In the genomic region with DNA sequence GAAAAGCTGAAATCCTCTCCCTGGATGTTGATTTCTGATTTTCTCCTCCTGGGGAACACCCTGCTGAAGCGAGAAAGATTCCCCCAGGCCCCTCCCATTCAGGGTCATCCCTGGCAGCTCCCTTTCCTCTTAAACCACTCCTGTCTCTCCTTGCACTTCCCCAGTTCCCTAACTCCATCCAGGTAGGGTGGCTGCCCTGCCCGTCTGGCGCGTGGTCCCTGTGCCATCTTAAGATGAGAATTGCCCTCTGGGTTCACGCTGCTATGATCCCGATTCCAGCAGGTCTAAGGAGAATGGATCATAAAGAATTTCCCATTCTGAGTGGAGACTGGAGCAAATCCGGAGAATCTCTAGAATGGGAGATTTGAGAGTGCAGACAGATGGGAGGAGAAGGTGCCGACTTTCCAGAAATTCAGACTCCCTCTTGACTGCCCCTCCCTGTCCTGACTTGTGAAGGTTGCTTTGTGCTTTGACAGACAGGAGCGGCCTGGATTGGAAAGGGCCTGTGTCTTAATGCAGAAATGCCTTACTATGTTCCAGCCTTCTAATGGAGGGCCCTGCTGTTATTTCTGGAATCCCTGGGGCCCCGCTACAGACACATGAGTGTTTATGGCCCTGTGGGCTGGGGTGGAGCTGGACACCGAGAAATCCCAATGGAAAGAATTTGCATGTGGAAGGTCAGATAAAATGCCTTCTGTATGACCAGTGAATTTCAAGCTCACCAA, we compare ENCODE assay signal across 1 cellular context.
TF ChIP-seq lines count a peak whose summit lies in the region.

No MANE protein-coding gene starts in this region.

TF ChIP-seq in HepG2, 621 proteins besides CTCF, POLR2A, EP300 and RAD21 (continued from another document):
- TF ChIP-seq, protein P1, sequence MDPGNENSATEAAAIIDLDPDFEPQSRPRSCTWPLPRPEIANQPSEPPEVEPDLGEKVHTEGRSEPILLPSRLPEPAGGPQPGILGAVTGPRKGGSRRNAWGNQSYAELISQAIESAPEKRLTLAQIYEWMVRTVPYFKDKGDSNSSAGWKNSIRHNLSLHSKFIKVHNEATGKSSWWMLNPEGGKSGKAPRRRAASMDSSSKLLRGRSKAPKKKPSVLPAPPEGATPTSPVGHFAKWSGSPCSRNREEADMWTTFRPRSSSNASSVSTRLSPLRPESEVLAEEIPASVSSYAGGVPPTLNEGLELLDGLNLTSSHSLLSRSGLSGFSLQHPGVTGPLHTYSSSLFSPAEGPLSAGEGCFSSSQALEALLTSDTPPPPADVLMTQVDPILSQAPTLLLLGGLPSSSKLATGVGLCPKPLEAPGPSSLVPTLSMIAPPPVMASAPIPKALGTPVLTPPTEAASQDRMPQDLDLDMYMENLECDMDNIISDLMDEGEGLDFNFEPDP (CRISPR knock-in tag; conservative IDR thresholded peaks at IDR 0.05): no peak
- TF ChIP-seq TGIF2 (CRISPR knock-in tag; IDR thresholded peaks at IDR 0.05) (no peak), MLLT10 (CRISPR knock-in tag; IDR thresholded peaks at IDR 0.05) (no peak), NFIB (CRISPR knock-in tag; IDR thresholded peaks at IDR 0.05; ENCODE audit: borderline replicate concordance) (0 out of 2 replicates have a peak, but pooled peaks have one; percentile 63), ZNF430 (CRISPR knock-in tag; IDR thresholded peaks at IDR 0.05) (0 out of 2 replicates have a peak, but pooled peaks have one; percentile 45), BRCA1 (CRISPR knock-in tag; IDR thresholded peaks at IDR 0.05) (no peak), ZNF605 (CRISPR knock-in tag; IDR thresholded peaks at IDR 0.05) (0 out of 2 replicates have a peak, but pooled peaks have one; percentile 17), SP4 (CRISPR knock-in tag; IDR thresholded peaks at IDR 0.05) (no peak), REPIN1 (CRISPR knock-in tag; IDR thresholded peaks at IDR 0.05; ENCODE audit: borderline replicate concordance, low read depth) (no peak)
- TF ChIP-seq, protein P2, sequence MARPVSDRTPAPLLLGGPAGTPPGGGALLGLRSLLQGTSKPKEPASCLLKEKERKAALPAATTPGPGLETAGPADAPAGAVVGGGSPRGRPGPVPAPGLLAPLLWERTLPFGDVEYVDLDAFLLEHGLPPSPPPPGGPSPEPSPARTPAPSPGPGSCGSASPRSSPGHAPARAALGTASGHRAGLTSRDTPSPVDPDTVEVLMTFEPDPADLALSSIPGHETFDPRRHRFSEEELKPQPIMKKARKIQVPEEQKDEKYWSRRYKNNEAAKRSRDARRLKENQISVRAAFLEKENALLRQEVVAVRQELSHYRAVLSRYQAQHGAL (CRISPR knock-in tag; IDR thresholded peaks at IDR 0.05; ENCODE audit: not compliant biosample characterization): no peak
